Comparison of ENCODE assay signal across 8 cellular contexts in the genomic region with DNA sequence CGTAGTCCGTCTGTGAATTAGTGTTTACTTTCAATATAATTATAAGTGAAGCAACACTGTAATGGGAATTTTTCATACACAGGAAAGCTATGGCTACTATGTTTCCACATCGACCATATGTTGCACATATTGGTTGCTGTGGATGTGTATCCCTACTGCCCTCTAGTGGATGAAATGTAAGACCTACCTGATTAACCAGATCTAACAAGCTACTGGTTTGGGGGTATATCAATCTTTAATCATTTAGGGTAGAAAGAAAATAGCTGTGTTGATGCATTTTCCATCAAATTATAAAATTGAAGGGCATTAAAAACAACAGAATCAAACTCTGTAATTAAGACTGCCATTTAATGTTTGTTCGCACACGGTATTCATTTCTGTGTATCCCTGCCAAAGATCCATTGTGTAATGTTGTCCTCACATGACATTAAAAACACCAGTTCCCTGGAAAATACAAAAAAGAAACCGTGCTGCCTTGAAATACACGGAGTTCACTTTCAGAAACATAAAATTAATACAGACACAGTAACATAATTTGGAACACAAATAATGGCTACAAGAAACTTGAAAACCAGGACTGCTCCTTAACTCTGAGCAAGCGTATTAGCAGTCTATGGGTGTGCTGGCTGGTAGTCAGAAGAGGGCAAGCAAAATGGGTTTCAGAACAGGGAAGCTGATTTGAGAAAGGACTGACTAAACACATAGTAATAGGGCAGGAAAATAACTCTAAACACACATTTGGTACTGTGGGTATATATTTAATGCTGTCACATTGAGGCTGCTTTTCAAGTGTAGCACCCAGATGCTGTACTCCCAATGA.
A peak's percentile ranks its signal among the peaks of the same experiment; 100 is the strongest.
DNase-seq lines count a peak whose midpoint lies in the region; ATAC-seq, FAIRE-seq and TF ChIP-seq lines count a peak whose summit lies in the region.

No MANE protein-coding gene starts in this region.

- peak overlapping the region; percentile 76 for H3K27ac Mint-ChIP-seq in activated CD4-positive, alpha-beta T cell treated with anti-CD3 and anti-CD28 coated beads, Interleukin-2, amount 10 ng/mL, durations not matched to agents 24 days and 14 days
- H3K27ac Mint-ChIP-seq in stimulated activated naive CD8-positive, alpha-beta T cell treated with anti-CD3 and anti-CD28 coated beads, Interleukin-15, amount 100 ng/mL, for 72 hours: peak overlapping the region; percentile 59 to 95

- intact Hi-C loops in activated CD4-positive, alpha-beta T cell treated with anti-CD3 and anti-CD28 coated beads, Interleukin-2, amount 10 ng/mL, durations not matched to agents 24 days and 14 days (cut with micrococcal nuclease): loop anchor here (1.0 to 10.0 kb wide), 8 partner anchors 36 to 726 kb away; a partner anchor contains a TSS
- intact Hi-C loops in mammary epithelial cell (cut with micrococcal nuclease): loop anchor here (1.0 kb wide), 3 partner anchors 30 to 56 kb away; no protein-coding TSS in a partner anchor

- no peaks in the 10 kb centered on the region for H3K27me3 ChIP-seq in mammary epithelial cell (ENCODE audit: insufficient read depth, low read length)
- H3K27me3 ChIP-seq in keratinocyte (ENCODE audit: control insufficient read depth, extremely low read depth, insufficient read depth, low read length): no peaks in the 10 kb centered on the region

- H3K4me1 ChIP-seq in mammary epithelial cell (ENCODE audit: insufficient read depth, low read length) (peaks cover 10% of the 10 kb centered on the region), keratinocyte (ENCODE audit: control insufficient read depth, extremely low read depth, insufficient read depth, low read length) (no peaks in the 10 kb centered on the region)

- no peaks in the 10 kb centered on the region for H3K9me3 Mint-ChIP-seq in activated CD4-positive, alpha-beta T cell treated with anti-CD3 and anti-CD28 coated beads, Interleukin-2, amount 10 ng/mL, durations not matched to agents 24 days and 14 days
- no peaks in the 10 kb centered on the region for H3K9me3 Mint-ChIP-seq in stimulated activated naive CD8-positive, alpha-beta T cell treated with anti-CD3 and anti-CD28 coated beads, Interleukin-15, amount 100 ng/mL, for 72 hours

- CTCF ChIA-PET in mammary epithelial cell (lab: Charles Lee; ENCODE audit: low non-redundant PET): interaction anchor here (0.5 to 1.1 kb wide), 10 partner anchors 10 to 458 kb away, joined by 3 to 16 read pairs (median 4); no protein-coding TSS in a partner anchor

- no TSS peak for BruUV-seq in mammary epithelial cell (replicated peaks; lab: Mats Ljungman, UMichigan)

- H3K4me3 ChIP-seq in mammary epithelial cell (replicated peaks in 1 of 3; ENCODE audit: insufficient read depth in 1 of 3, low read depth in 2 of 3, low read length in 3 of 3) (peak overlapping the region in 1 of 3 experiments; percentile 8), keratinocyte (ENCODE audit: control insufficient read depth in 2 of 3, extremely low read depth in 1 of 3, insufficient read depth in 2 of 3, low read depth in 1 of 3, low read length in 3 of 3) (no peak overlapping the region)

- TF ChIP-seq CTCF in mammary epithelial cell (conservative IDR thresholded peaks at IDR 0.05 in 1 of 2, IDR thresholded peaks at IDR 0.05 in 1 of 2; ENCODE audit: extremely low read depth in 1 of 2, insufficient read depth in 1 of 2, low read depth in 1 of 2, low read length in 2 of 2) (peak; percentile 69 to 78), keratinocyte (optimal IDR thresholded peaks at IDR 0.05 in 1 of 3, IDR thresholded peaks at IDR 0.05 in 1 of 3, conservative IDR thresholded peaks at IDR 0.05 in 1 of 3; ENCODE audit: extremely low read depth in 1 of 3, insufficient read depth in 2 of 3, low read length in 3 of 3) (peak; percentile 50 to 66 (median 60))

- DNase-seq in activated CD4-positive, alpha-beta T cell treated with anti-CD3 and anti-CD28 coated beads, Interleukin-2, amount 10 ng/mL, durations not matched to agents 24 days and 14 days: peak; percentile 68
- no peak for DNase-seq in activated CD4-positive, alpha-beta T cell treated with anti-CD3 and anti-CD28 coated beads, Interleukin-2, amount 50 U/mL, for 1 hour
- peak; percentile 74 for DNase-seq in HS-5 (ENCODE audit: low read depth)
- peak; percentile 91 for DNase-seq in NCI-H82 (lab: John Stamatoyannopoulos, UW)
- DNase-seq in mammary epithelial cell: peak; percentile 76
- DNase-seq in keratinocyte (ENCODE audit: low read depth, low spot score): peak; percentile 21
- no peak for DNase-seq in stimulated activated naive CD8-positive, alpha-beta T cell treated with anti-CD3 and anti-CD28 coated beads, Interleukin-15, amount 100 ng/mL, for 72 hours

- dilution Hi-C loops in mammary epithelial cell (cut with HindIII; ENCODE audit: low sequenced_read_pairs) (no loop called here), keratinocyte (cut with MboI; ENCODE audit: extremely low pct_ligation_motif_present, low sequenced_read_pairs) (no loop called here)

- peak; percentile 76 for FAIRE-seq in keratinocyte (lab: Jason Lieb, UNC)

- H3K9ac ChIP-seq in mammary epithelial cell (ENCODE audit: insufficient read depth, low read length) (no peak overlapping the region), keratinocyte (ENCODE audit: control insufficient read depth, extremely low read depth, insufficient read depth, low read length) (no peak overlapping the region)

- H4K20me1 ChIP-seq in mammary epithelial cell (ENCODE audit: insufficient read depth, low read length) (no peaks in the 10 kb centered on the region), keratinocyte (ENCODE audit: control insufficient read depth, extremely low read depth, insufficient read depth, low read length) (no peaks in the 10 kb centered on the region)

- no peaks in the 10 kb centered on the region for H3K27me3 Mint-ChIP-seq in activated CD4-positive, alpha-beta T cell treated with anti-CD3 and anti-CD28 coated beads, Interleukin-2, amount 10 ng/mL, durations not matched to agents 24 days and 14 days
- H3K27me3 Mint-ChIP-seq in stimulated activated naive CD8-positive, alpha-beta T cell treated with anti-CD3 and anti-CD28 coated beads, Interleukin-15, amount 100 ng/mL, for 72 hours: no peaks in the 10 kb centered on the region

- WGBS in mammary epithelial cell (ENCODE audit: low coverage, missing lambda C conversion rate): 13% methylated on average over 8 of the region's 8 CpGs

- H3K4me3 Mint-ChIP-seq in activated CD4-positive, alpha-beta T cell treated with anti-CD3 and anti-CD28 coated beads, Interleukin-2, amount 10 ng/mL, durations not matched to agents 24 days and 14 days: no peak overlapping the region
- H3K4me3 Mint-ChIP-seq in stimulated activated naive CD8-positive, alpha-beta T cell treated with anti-CD3 and anti-CD28 coated beads, Interleukin-15, amount 100 ng/mL, for 72 hours: peak overlapping the region; percentile 24 to 66

- H3K36me3 ChIP-seq in mammary epithelial cell (ENCODE audit: insufficient read depth, low read length) (no peaks in the 10 kb centered on the region), keratinocyte (ENCODE audit: control insufficient read depth in 2 of 2, extremely low read depth in 1 of 2, insufficient read depth in 2 of 2, low read length in 2 of 2) (no peaks in the 10 kb centered on the region)

- H3K9me1 ChIP-seq in keratinocyte (ENCODE audit: control insufficient read depth, extremely low read depth, insufficient read depth, low read length): no peaks in the 10 kb centered on the region

- H3K4me2 ChIP-seq in mammary epithelial cell (ENCODE audit: insufficient read depth, low read depth, low read length) (no peak overlapping the region), keratinocyte (ENCODE audit: control insufficient read depth, extremely low read depth, insufficient read depth, low read depth, low read length) (no peak overlapping the region)

- H3K9me3 ChIP-seq in mammary epithelial cell (replicated peaks; ENCODE audit: insufficient read depth, low read length) (no peaks in the 10 kb centered on the region), keratinocyte (ENCODE audit: control insufficient read depth, low read depth, low read length) (no peaks in the 10 kb centered on the region)

- in situ Hi-C loops in mammary epithelial cell (cut with MboI; ENCODE audit: low sequenced_read_pairs in 2 of 2): no loop called here

- H3K79me2 ChIP-seq in mammary epithelial cell (ENCODE audit: insufficient read depth, low read length) (no peaks in the 10 kb centered on the region), keratinocyte (ENCODE audit: control insufficient read depth, insufficient read depth, low read length) (no peaks in the 10 kb centered on the region)

- peak; percentile 78 for ATAC-seq in GM21526 (IDR thresholded peaks at IDR 0.05; ENCODE audit: low FRiP score, unreplicated experiment)
- peak; percentile 71 for ATAC-seq in stimulated activated naive CD8-positive, alpha-beta T cell treated with anti-CD3 and anti-CD28 coated beads, Interleukin-15, amount 100 ng/mL, for 72 hours

- H2AFZ ChIP-seq in mammary epithelial cell (ENCODE audit: low read depth, low read length) (no peak overlapping the region), keratinocyte (ENCODE audit: control insufficient read depth, low read length) (no peak overlapping the region)

- H3K36me3 Mint-ChIP-seq in activated CD4-positive, alpha-beta T cell treated with anti-CD3 and anti-CD28 coated beads, Interleukin-2, amount 10 ng/mL, durations not matched to agents 24 days and 14 days (ENCODE audit: low read depth): no peaks in the 10 kb centered on the region

- peaks cover 18% of the 10 kb centered on the region for H3K4me1 Mint-ChIP-seq in activated CD4-positive, alpha-beta T cell treated with anti-CD3 and anti-CD28 coated beads, Interleukin-2, amount 10 ng/mL, durations not matched to agents 24 days and 14 days
- peaks cover 56% of the 10 kb centered on the region for H3K4me1 Mint-ChIP-seq in stimulated activated naive CD8-positive, alpha-beta T cell treated with anti-CD3 and anti-CD28 coated beads, Interleukin-15, amount 100 ng/mL, for 72 hours

- H3K27ac ChIP-seq in mammary epithelial cell (ENCODE audit: insufficient read depth, low read depth, low read length) (peak overlapping the region; percentile 58), keratinocyte (ENCODE audit: control insufficient read depth, insufficient read depth, low read length) (no peak overlapping the region)

Comparison
In these comparisons a context has a peak if more than half of its experiments do, and no peak if none do; other contexts are left out.
1. DNase-seq: peak in activated CD4-positive, alpha-beta T cell treated with anti-CD3 and anti-CD28 coated beads, Interleukin-2, amount 10 ng/mL, durations not matched to agents 24 days and 14 days (single experiment), HS-5 (single experiment), NCI-H82 (single experiment), mammary epithelial cell (single experiment) and keratinocyte (single experiment); none in activated CD4-positive, alpha-beta T cell treated with anti-CD3 and anti-CD28 coated beads, Interleukin-2, amount 50 U/mL, for 1 hour (single experiment) and stimulated activated naive CD8-positive, alpha-beta T cell treated with anti-CD3 and anti-CD28 coated beads, Interleukin-15, amount 100 ng/mL, for 72 hours (0 of 2).